Comparison of ENCODE assay signal across 8 cellular contexts in the genomic region with DNA sequence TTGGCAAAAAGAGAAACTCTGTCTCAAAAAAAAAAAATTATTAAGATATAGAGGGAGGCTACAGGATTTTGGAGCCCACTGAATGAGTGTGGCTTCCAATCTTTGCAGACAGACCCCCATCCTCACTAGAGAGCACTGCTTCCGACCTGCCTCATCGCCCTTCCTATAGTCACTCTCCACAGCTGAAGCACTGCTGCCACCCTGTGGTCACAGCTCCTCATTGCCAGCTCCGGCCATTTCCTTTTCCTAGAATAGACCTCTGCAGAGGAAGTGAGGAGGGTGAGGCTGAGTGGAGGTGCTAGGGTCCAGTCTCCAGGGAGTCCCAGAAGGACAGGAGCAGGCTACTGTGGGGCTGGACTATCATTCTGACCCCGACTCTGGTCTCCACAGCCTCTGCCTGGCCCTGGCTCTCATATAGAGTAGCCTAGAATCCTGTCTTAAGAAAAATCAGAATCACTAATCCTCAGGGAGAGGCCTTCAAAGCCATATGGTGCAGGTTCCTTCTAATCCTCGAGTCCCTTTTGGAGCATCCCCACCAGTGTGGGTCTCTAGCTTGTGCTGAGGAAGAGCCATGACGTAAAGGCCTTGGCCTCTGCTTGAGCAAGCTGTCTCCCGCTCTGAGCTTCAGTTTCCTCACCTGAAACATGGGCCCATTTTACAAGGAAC. TPM values are rescaled to one million over a fixed set of nuclear protein-coding genes. Genes with fewer than 3 reads are reported as not detected.
DNase-seq lines count a peak whose midpoint lies in the region; ATAC-seq and TF ChIP-seq lines count a peak whose summit lies in the region.

No MANE protein-coding gene starts in this region.

- no peaks in the 10 kb centered on the region for H3K9me3 Mint-ChIP-seq in naive B cell
- H3K9me3 Mint-ChIP-seq in stimulated activated naive B cell treated with anti-CD40 and anti-IgM and Interleukin-4, amounts not matched to agents 10 μg/mL and 1 μg/mL and 100 μg/mL, for 72 hours = no peaks in the 10 kb centered on the region

- TF ChIP-seq RAD21 in Ishikawa (IDR thresholded peaks at IDR 0.05; ENCODE audit: low read depth) = peak; percentile 97

- peak; percentile 87 for ATAC-seq in GM21529 (IDR thresholded peaks at IDR 0.05; ENCODE audit: unreplicated experiment)
- ATAC-seq in naive B cell (ENCODE audit: low read depth in 2 of 2) = peak; percentile 97 to 98
- peak; percentile 98 for ATAC-seq in stimulated activated naive B cell treated with anti-CD40 and anti-IgM and Interleukin-4, amounts not matched to agents 10 μg/mL and 1 μg/mL and 100 μg/mL, for 72 hours (replicated peaks)

- peak; percentile 65 for DNase-seq in DMS153 treated with DMSO at 0.1 percent for 48 hours (lab: John Stamatoyannopoulos, UW; ENCODE audit: unreplicated experiment)
- DNase-seq in OCI-M1 (lab: John Stamatoyannopoulos, UW) = peak; percentile 95
- DNase-seq in activated CD8-positive, alpha-beta memory T cell treated with anti-CD3 and anti-CD28 coated beads, Interleukin-2, amount 50 U/mL, for 48 hours = peak; percentile 89
- peak; percentile 75 for DNase-seq in epithelial cell of esophagus (ENCODE audit: low read depth)
- peak; percentile 73 for DNase-seq in naive B cell
- peak; percentile 79 for DNase-seq in stimulated activated naive B cell treated with anti-CD40 and anti-IgM and Interleukin-4, amounts not matched to agents 10 μg/mL and 1 μg/mL and 100 μg/mL, for 72 hours

- H3K4me1 Mint-ChIP-seq in naive B cell = peaks cover 15 to 16% (median 15%) of the 10 kb centered on the region in 3 donors
- peaks cover 15 to 22% of the 10 kb centered on the region in 2 donors for H3K4me1 Mint-ChIP-seq in stimulated activated naive B cell treated with anti-CD40 and anti-IgM and Interleukin-4, amounts not matched to agents 10 μg/mL and 1 μg/mL and 100 μg/mL, for 72 hours

- H3K4me3 Mint-ChIP-seq in naive B cell = peak overlapping the region in 1 of 8 donors; percentile 41
- H3K4me3 Mint-ChIP-seq in stimulated activated naive B cell treated with anti-CD40 and anti-IgM and Interleukin-4, amounts not matched to agents 10 μg/mL and 1 μg/mL and 100 μg/mL, for 72 hours = no peak overlapping the region

- TF ChIP-seq CTCF in epithelial cell of esophagus (IDR thresholded peaks at IDR 0.05; ENCODE audit: insufficient read depth, low read depth, low read length, missing control alignments) = peak; percentile 97

- peak overlapping the region in 5 of 6 donors; percentile 15 to 94 (median 74) for H3K27ac Mint-ChIP-seq in naive B cell
- peak overlapping the region; percentile 81 for H3K27ac Mint-ChIP-seq in stimulated activated naive B cell treated with anti-CD40 and anti-IgM and Interleukin-4, amounts not matched to agents 10 μg/mL and 1 μg/mL and 100 μg/mL, for 72 hours

- TF ChIP-seq EP300 in Ishikawa (IDR thresholded peaks at IDR 0.05; ENCODE audit: borderline replicate concordance) = no peak

- no peak overlapping the region for H3K4me3 ChIP-seq in epithelial cell of esophagus (ENCODE audit: low read length)

- H3K27me3 Mint-ChIP-seq in naive B cell = no peaks in the 10 kb centered on the region
- H3K27me3 Mint-ChIP-seq in stimulated activated naive B cell treated with anti-CD40 and anti-IgM and Interleukin-4, amounts not matched to agents 10 μg/mL and 1 μg/mL and 100 μg/mL, for 72 hours = no peaks in the 10 kb centered on the region

- peaks cover 0 to 7% of the 10 kb centered on the region in 2 donors for H3K36me3 Mint-ChIP-seq in naive B cell
- peaks cover 34 to 46% of the 10 kb centered on the region in 2 donors for H3K36me3 Mint-ChIP-seq in stimulated activated naive B cell treated with anti-CD40 and anti-IgM and Interleukin-4, amounts not matched to agents 10 μg/mL and 1 μg/mL and 100 μg/mL, for 72 hours

TF ChIP-seq in Ishikawa, 13 proteins besides CTCF, POLR2A, EP300 and RAD21:
- TF ChIP-seq CREB1 (IDR thresholded peaks at IDR 0.05; ENCODE audit: low read depth) (no peak), YY1 (IDR thresholded peaks at IDR 0.05; ENCODE audit: low read depth) (peak; percentile 82), TCF12 (IDR thresholded peaks at IDR 0.05; ENCODE audit: low read depth) (no peak)
TF ChIP-seq in Ishikawa: peak in this region for 1.

RNA-seq across cellular contexts. Expression of a gene that starts 1.4 kb away (rescaled TPM):
- polyA plus RNA-seq in naive B cell (ENCODE audit: low read depth in 6 of 6) = not detected

RNA-seq across cellular contexts. Expression of a gene that starts 7.6 kb away (rescaled TPM):
- polyA plus RNA-seq in naive B cell (ENCODE audit: low read depth in 6 of 6) = 10 to 100 TPM; 14.8 to 29.0 (median 18.5) TPM

RNA-seq across cellular contexts. Expression of a gene that starts 9.4 kb away (rescaled TPM):
- 1 to 10 TPM in 4 of 6 donors, under 1 TPM in 1, not detected in 1; 1.00 to 1.8 (median 1.4) TPM for polyA plus RNA-seq in naive B cell (ENCODE audit: low read depth in 6 of 6)

RNA-seq across cellular contexts. Expression of a gene that starts 56.8 kb away (rescaled TPM):
- 100 to 1,000 TPM; 116 to 172 (median 146) TPM for polyA plus RNA-seq in naive B cell (ENCODE audit: low read depth in 6 of 6)
